ENCODE assay signal across 1 cellular context in genomic region chr4:119984998-119985397, GRCh38.
TF ChIP-seq lines count a peak whose summit lies in the region.

No MANE protein-coding gene starts in this region.

TF ChIP-seq in H1, 55 proteins besides CTCF, POLR2A, EP300 and RAD21:
- TF ChIP-seq CHD1 (IDR thresholded peaks at IDR 0.05; ENCODE audit: low read depth, low read length) (no peak), CTBP2 (IDR thresholded peaks at IDR 0.05; ENCODE audit: borderline replicate concordance, insufficient read depth, insufficient read length, low read length) (no peak), KDM5A (IDR thresholded peaks at IDR 0.05; ENCODE audit: low read length) (no peak), RFX5 (IDR thresholded peaks at IDR 0.05; ENCODE audit: borderline replicate concordance, low read depth, low read length) (no peak), JUN (IDR thresholded peaks at IDR 0.05; ENCODE audit: low read depth, low read length) (no peak), POLR2AphosphoS5 (IDR thresholded peaks at IDR 0.05; ENCODE audit: low read depth, low read length) (no peak), EGR1 (IDR thresholded peaks at IDR 0.05; ENCODE audit: borderline replicate concordance, low read depth, low read length) (no peak), SP2 (IDR thresholded peaks at IDR 0.05; ENCODE audit: low read length) (no peak), POU5F1 (IDR thresholded peaks at IDR 0.05; ENCODE audit: low read depth, low read length) (no peak), ZNF274 (IDR thresholded peaks at IDR 0.05; ENCODE audit: borderline replicate concordance, extremely low read depth, low read length) (no peak), ATF2 (IDR thresholded peaks at IDR 0.05; ENCODE audit: low read length) (no peak), SP1 (IDR thresholded peaks at IDR 0.05; ENCODE audit: low read depth, low read length) (no peak), SAP30 (IDR thresholded peaks at IDR 0.05; ENCODE audit: insufficient read depth, insufficient replicate concordance, low read length) (no peak), ASH2L (IDR thresholded peaks at IDR 0.05; ENCODE audit: low read length) (no peak), KDM1A (IDR thresholded peaks at IDR 0.05; ENCODE audit: borderline replicate concordance, low read length) (no peak), JUND (IDR thresholded peaks at IDR 0.05; ENCODE audit: low read length) (no peak), TAF1 (IDR thresholded peaks at IDR 0.05; ENCODE audit: low read depth, low read length) (no peak)
